In genomic region chr17:29698837-29699236, GRCh38 we compare ENCODE assay signal across 15 cellular contexts.
DNase-seq lines count a peak whose midpoint lies in the region; ATAC-seq and TF ChIP-seq lines count a peak whose summit lies in the region.
"Had no signal": no experiment of that assay in that cellular context is flagged by ENCODE, and none has a peak within 500 bp of the region (broad histone marks: within the 10 kb centered on the region; RNA-seq: fewer than 3 reads in every experiment).

No MANE protein-coding gene starts in this region.

- TF ChIP-seq POLR2A in gastrocnemius medialis (IDR thresholded peaks at IDR 0.05), result no peak

- H3K27ac Mint-ChIP-seq in CD4-positive, alpha-beta T cell, result peak overlapping the region; percentile 74
- peak overlapping the region; percentile 49 to 66 for H3K27ac Mint-ChIP-seq in T-cell

- intact Hi-C loops in CD4-positive, alpha-beta T cell (cut with DNase I, micrococcal nuclease), result no loop called here
- intact Hi-C loops in right cardiac atrium (cut with DNase I) (no loop called here), gastrocnemius medialis (cut with DNase I; ENCODE audit: low total_unique reads) (no loop called here)

- no peaks in the 10 kb centered on the region for H4K20me1 ChIP-seq in osteoblast (ENCODE audit: insufficient read depth, low read length)

- ATAC-seq in CD4-positive, alpha-beta T cell (ENCODE audit: poor library complexity), result no peak
- ATAC-seq in T-cell (replicated peaks in 1 of 4) (no peak), right cardiac atrium (no peak), gastrocnemius medialis (peak; percentile 59 to 65)

- no peak for TF ChIP-seq CTCF in CD4-positive, alpha-beta T cell (IDR thresholded peaks at IDR 0.05)
- TF ChIP-seq CTCF in gastrocnemius medialis (IDR thresholded peaks at IDR 0.05 in 4 of 5, conservative IDR thresholded peaks at IDR 0.05 in 1 of 5) (no peak), osteoblast (IDR thresholded peaks at IDR 0.05; ENCODE audit: extremely low read depth, low read depth, low read length) (no peak)

- H3K27me3 ChIP-seq in CD4-positive, alpha-beta T cell (ENCODE audit: control insufficient read depth, insufficient read depth, low read length), result no peaks in the 10 kb centered on the region
- H3K27me3 ChIP-seq in right cardiac atrium (ENCODE audit: control insufficient read depth, insufficient read depth), result no peaks in the 10 kb centered on the region
- no peaks in the 10 kb centered on the region for H3K27me3 ChIP-seq in gastrocnemius medialis
- H3K27me3 ChIP-seq in osteoblast (ENCODE audit: insufficient read depth, low read length), result no peaks in the 10 kb centered on the region

- H3K27ac ChIP-seq in CD4-positive, alpha-beta T cell (ENCODE audit: low read depth, low read length), result no peak overlapping the region
- peak overlapping the region; percentile 75 for H3K27ac ChIP-seq in right cardiac atrium (ENCODE audit: low read length)
- peak overlapping the region; percentile 82 to 100 (median 93) for H3K27ac ChIP-seq in gastrocnemius medialis
- no peak overlapping the region for H3K27ac ChIP-seq in osteoblast (ENCODE audit: low read depth, low read length)

- WGBS in right cardiac atrium, result 68% methylated on average over 1 of the region's 1 CpG

- H3K9me3 ChIP-seq in CD4-positive, alpha-beta T cell (ENCODE audit: control insufficient read depth, low read length), result no peaks in the 10 kb centered on the region
- no peaks in the 10 kb centered on the region for H3K9me3 ChIP-seq in right cardiac atrium (ENCODE audit: control insufficient read depth, low read length)
- H3K9me3 ChIP-seq in gastrocnemius medialis, result no peaks in the 10 kb centered on the region
- no peaks in the 10 kb centered on the region for H3K9me3 ChIP-seq in osteoblast (ENCODE audit: low read depth, low read length)

- no peaks in the 10 kb centered on the region for H3K79me2 ChIP-seq in osteoblast (ENCODE audit: insufficient read depth, low read length)

- no peaks in the 10 kb centered on the region for H3K9me3 Mint-ChIP-seq in CD4-positive, alpha-beta T cell
- no peaks in the 10 kb centered on the region for H3K9me3 Mint-ChIP-seq in T-cell

- CTCF ChIA-PET in CD4-positive, alpha-beta T cell (lab: Charles Lee), result interaction anchor here (0.7 to 1.8 kb wide), 4 partner anchors 9 to 233 kb away, joined by 3 to 6 read pairs (median 4); no protein-coding TSS in a partner anchor
- CTCF ChIA-PET in T-cell (lab: Charles Lee), result interaction anchor here in 1 of 2 donors (0.6 kb wide), 1 partner anchor 59 kb away, joined by 3 read pairs; no protein-coding TSS in a partner anchor

- H3K4me1 ChIP-seq in right cardiac atrium (ENCODE audit: control insufficient read depth, insufficient read depth, low read length) (peaks cover 9% of the 10 kb centered on the region), gastrocnemius medialis (peaks cover 39 to 48% of the 10 kb centered on the region in 2 donors), osteoblast (ENCODE audit: insufficient read depth, low read length) (no peaks in the 10 kb centered on the region)

- no peak overlapping the region for H3K4me3 Mint-ChIP-seq in CD4-positive, alpha-beta T cell
- H3K4me3 Mint-ChIP-seq in T-cell, result no peak overlapping the region

- no peak overlapping the region for H2AFZ ChIP-seq in osteoblast (ENCODE audit: low read length)

- no peak for DNase-seq in CD4-positive, alpha-beta T cell
- DNase-seq in T-cell (no peak), right cardiac atrium (no peak), gastrocnemius medialis (no peak), osteoblast (ENCODE audit: insufficient read length, low spot score, missing footprints) (no peak), GDM1 (lab: John Stamatoyannopoulos, UW) (no peak), CD1c-positive myeloid dendritic cell (ENCODE audit: extremely low spot score) (no peak)
- no peak for DNase-seq in stimulated activated CD4-positive, alpha-beta T cell treated with anti-CD3 and anti-CD28 coated beads, Interleukin-12 subunit alpha, Interleukin-12 subunit beta, amount 100 ng/mL, for 4 hours
- DNase-seq: activated CD4-positive, CD25-positive, alpha-beta regulatory T cell treated with anti-CD3 and anti-CD28 coated beads, Interleukin-2, amount 50 U/mL, for 72 hours; dermis blood vessel endothelial cell; DMS 273 treated with DMSO at 0.1 percent for 48 hours; erythroblast; GF-D8; NCI-H187; NCI-H446 had no signal

- peaks cover 2 to 54% of the 10 kb centered on the region in 2 donors for H3K36me3 ChIP-seq in gastrocnemius medialis
- no peaks in the 10 kb centered on the region for H3K36me3 ChIP-seq in osteoblast (ENCODE audit: insufficient read depth, low read length)

- peaks cover 28% of the 10 kb centered on the region for H3K4me1 Mint-ChIP-seq in CD4-positive, alpha-beta T cell (ENCODE audit: low read depth)
- peaks cover 32 to 38% (median 37%) of the 10 kb centered on the region in 3 donors for H3K4me1 Mint-ChIP-seq in T-cell

- in situ Hi-C loops in gastrocnemius medialis (cut with MboI; ENCODE audit: low sequenced_read_pairs in 4 of 4), result no loop called here

- POLR2A ChIA-PET in CD4-positive, alpha-beta T cell (lab: Charles Lee), result interaction anchor here (0.8 to 1.5 kb wide), 6 partner anchors 14 to 62 kb away, joined by 3 to 7 read pairs (median 4); no protein-coding TSS in a partner anchor
- POLR2A ChIA-PET in T-cell (lab: Charles Lee), result interaction anchor here (0.5 to 1.0 kb wide), 3 partner anchors 17 to 85 kb away, joined by 3 to 4 read pairs (median 3); no protein-coding TSS in a partner anchor

- H3K4me3 ChIP-seq in right cardiac atrium (ENCODE audit: low read length) (no peak overlapping the region), gastrocnemius medialis (no peak overlapping the region), osteoblast (ENCODE audit: insufficient read depth, low read length) (no peak overlapping the region)

- H3K4me2 ChIP-seq in osteoblast (ENCODE audit: insufficient read depth, low read length), result no peak overlapping the region

- no peaks in the 10 kb centered on the region for H3K27me3 Mint-ChIP-seq in CD4-positive, alpha-beta T cell
- H3K27me3 Mint-ChIP-seq in T-cell, result no peaks in the 10 kb centered on the region

- peaks cover 73% of the 10 kb centered on the region for H3K36me3 Mint-ChIP-seq in CD4-positive, alpha-beta T cell (ENCODE audit: low read depth)
- peaks cover 51% of the 10 kb centered on the region for H3K36me3 Mint-ChIP-seq in T-cell

Comparison
In these comparisons a context has a peak if more than half of its experiments do, and no peak if none do; other contexts are left out.
1. ATAC-seq: peak in gastrocnemius medialis (2 of 2); none in CD4-positive, alpha-beta T cell (single experiment), T-cell (0 of 4) and right cardiac atrium (0 of 2).
2. H3K27ac ChIP-seq: peak in right cardiac atrium (single experiment) and gastrocnemius medialis (4 of 4); none in CD4-positive, alpha-beta T cell (single experiment) and osteoblast (single experiment).